In the genomic region with DNA sequence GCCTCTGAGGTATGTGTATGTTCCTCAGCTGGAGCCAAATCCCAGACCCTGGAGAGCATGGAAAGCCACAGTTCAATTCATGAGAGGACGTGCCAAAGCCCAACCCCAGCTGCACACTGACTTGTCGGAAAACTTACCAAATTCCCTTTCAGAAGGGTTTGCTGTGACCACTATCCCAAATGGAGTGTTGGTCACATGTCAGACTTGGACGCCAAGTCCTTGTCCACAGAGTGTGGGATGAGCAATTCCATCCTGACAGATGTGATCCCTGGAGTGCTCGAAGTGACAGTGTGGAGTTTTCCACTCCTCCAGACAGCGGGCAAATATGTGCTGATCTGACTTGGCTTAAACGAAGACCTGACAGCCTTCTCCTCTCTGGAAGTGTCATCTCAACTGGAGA, we compare ENCODE assay signal across 18 cellular contexts.
DNase-seq lines count a peak whose midpoint lies in the region; ATAC-seq, FAIRE-seq and TF ChIP-seq lines count a peak whose summit lies in the region.
"Had no signal": no experiment of that assay in that cellular context is flagged by ENCODE, and none has a peak within 500 bp of the region (broad histone marks: within the 10 kb centered on the region; RNA-seq: fewer than 3 reads in every experiment).

No MANE protein-coding gene starts in this region.

- no peaks in the 10 kb centered on the region for H3K27me3 ChIP-seq in adipocyte (replicated peaks; ENCODE audit: control insufficient read depth, insufficient read depth, low read length)
- no peaks in the 10 kb centered on the region for H3K27me3 ChIP-seq in tibial nerve
- no peaks in the 10 kb centered on the region for H3K27me3 ChIP-seq in neural progenitor cell

- H3F3A ChIP-seq in neural progenitor cell (ENCODE audit: low read depth), result no peaks in the 10 kb centered on the region

- no peak overlapping the region for H3K4me2 ChIP-seq in neural progenitor cell

- no peak for FAIRE-seq in GM12892 (lab: Jason Lieb, UNC)
- FAIRE-seq: D721Med, frontal cortex had no signal

- H3K27ac ChIP-seq in tibial nerve (peak overlapping the region in 2 of 4 donors; percentile 21 to 49), neural progenitor cell (no peak overlapping the region)
- H3K27ac ChIP-seq: RWPE1 had no signal

- H4K20me1 ChIP-seq in neural progenitor cell (ENCODE audit: low read depth), result no peaks in the 10 kb centered on the region

- WGBS in tibial nerve, 2 donors, result 65 to 69% methylated on average over 6 of the region's 6 CpGs

- peaks cover 0 to 12% of the 10 kb centered on the region in 2 donors for H3K27me3 Mint-ChIP-seq in stimulated activated naive B cell treated with anti-CD40 and anti-IgM and Interleukin-4, amounts not matched to agents 10 μg/mL and 1 μg/mL and 100 μg/mL, for 72 hours
- H3K27me3 Mint-ChIP-seq in neural progenitor cell (ENCODE audit: insufficient read depth, low read depth), result peaks cover 2% of the 10 kb centered on the region
- H3K27me3 Mint-ChIP-seq: brain, progenitor cell of endocrine pancreas had no signal

- no peak overlapping the region for H2AFZ ChIP-seq in neural progenitor cell (replicated peaks)

- peak overlapping the region; percentile 56 for H3K4me3 ChIP-seq in adipocyte (ENCODE audit: low read length)
- no peak overlapping the region for H3K4me3 ChIP-seq in tibial nerve
- no peak overlapping the region for H3K4me3 ChIP-seq in neural progenitor cell
- H3K4me3 ChIP-seq: MG63 had no signal

- TF ChIP-seq CTCF in tibial nerve (IDR thresholded peaks at IDR 0.05) (no peak), neural progenitor cell (IDR thresholded peaks at IDR 0.05) (no peak)

- intact Hi-C loops in Right ventricle myocardium superior (cut with DNase I), result no loop called here

- no peaks in the 10 kb centered on the region for H3K9me3 Mint-ChIP-seq in stimulated activated naive B cell treated with anti-CD40 and anti-IgM and Interleukin-4, amounts not matched to agents 10 μg/mL and 1 μg/mL and 100 μg/mL, for 72 hours
- peaks cover 2% of the 10 kb centered on the region for H3K9me3 Mint-ChIP-seq in neural progenitor cell
- H3K9me3 Mint-ChIP-seq: brain had no signal

- DNase-seq in adipocyte (ENCODE audit: low read depth) (no peak), Right ventricle myocardium superior (peak; percentile 81), mucosa of gallbladder (ENCODE audit: low spot score) (peak; percentile 25), tibial nerve (ENCODE audit: low spot score in 2 of 2) (peak; percentile 42 to 71), GM12892 (ENCODE audit: insufficient read length) (no peak), neural progenitor cell (ENCODE audit: low spot score) (no peak)
- no peak for DNase-seq in activated CD4-positive, alpha-beta T cell treated with anti-CD3 and anti-CD28 coated beads for 4 hours
- no peak for DNase-seq in stimulated activated naive B cell treated with anti-CD40 and anti-IgM and Interleukin-4, amounts not matched to agents 10 μg/mL and 1 μg/mL and 100 μg/mL, for 72 hours
- DNase-seq: activated naive CD4-positive, alpha-beta T cell; AML-193; effector memory CD4-positive, alpha-beta T cell; MG63; NCI-H2081 had no signal

- TF ChIP-seq EP300 in tibial nerve (IDR thresholded peaks at IDR 0.05), result peak in 1 of 2 donors; percentile 73

- peak; percentile 86 for ATAC-seq in Right ventricle myocardium superior (ENCODE audit: poor library complexity)
- no peak for ATAC-seq in stimulated activated naive B cell treated with anti-CD40 and anti-IgM and Interleukin-4, amounts not matched to agents 10 μg/mL and 1 μg/mL and 100 μg/mL, for 72 hours (replicated peaks)

- peak overlapping the region; percentile 71 for H3K9ac ChIP-seq in adipocyte (ENCODE audit: low read length)
- no peak overlapping the region for H3K9ac ChIP-seq in neural progenitor cell

- no peaks in the 10 kb centered on the region for H3K4me1 Mint-ChIP-seq in stimulated activated naive B cell treated with anti-CD40 and anti-IgM and Interleukin-4, amounts not matched to agents 10 μg/mL and 1 μg/mL and 100 μg/mL, for 72 hours
- H3K4me1 Mint-ChIP-seq in neural progenitor cell, result no peaks in the 10 kb centered on the region

- H3K4me3 Mint-ChIP-seq in stimulated activated naive B cell treated with anti-CD40 and anti-IgM and Interleukin-4, amounts not matched to agents 10 μg/mL and 1 μg/mL and 100 μg/mL, for 72 hours, result no peak overlapping the region
- H3K4me3 Mint-ChIP-seq in neural progenitor cell, result no peak overlapping the region
- H3K4me3 Mint-ChIP-seq: brain had no signal

- no peaks in the 10 kb centered on the region for H3K36me3 ChIP-seq in adipocyte (ENCODE audit: control insufficient read depth, insufficient read depth, low read length, severe bottlenecking)
- H3K36me3 ChIP-seq in tibial nerve, result no peaks in the 10 kb centered on the region
- H3K36me3 ChIP-seq in neural progenitor cell, result no peaks in the 10 kb centered on the region
- H3K36me3 ChIP-seq: MG63 had no signal

- H3K36me3 Mint-ChIP-seq in stimulated activated naive B cell treated with anti-CD40 and anti-IgM and Interleukin-4, amounts not matched to agents 10 μg/mL and 1 μg/mL and 100 μg/mL, for 72 hours, result no peaks in the 10 kb centered on the region
- H3K36me3 Mint-ChIP-seq in neural progenitor cell, result no peaks in the 10 kb centered on the region
- H3K36me3 Mint-ChIP-seq: brain had no signal

- H3K4me1 ChIP-seq in adipocyte (ENCODE audit: control insufficient read depth, insufficient read depth, low read length) (peaks cover 42% of the 10 kb centered on the region), tibial nerve (peaks cover 0 to 7% (median 2%) of the 10 kb centered on the region in 4 donors), neural progenitor cell (no peaks in the 10 kb centered on the region)

- no peaks in the 10 kb centered on the region for H3K79me2 ChIP-seq in neural progenitor cell (ENCODE audit: low read depth)

- H3K27ac Mint-ChIP-seq in stimulated activated naive B cell treated with anti-CD40 and anti-IgM and Interleukin-4, amounts not matched to agents 10 μg/mL and 1 μg/mL and 100 μg/mL, for 72 hours, result no peak overlapping the region
- no peak overlapping the region for H3K27ac Mint-ChIP-seq in neural progenitor cell
- H3K27ac Mint-ChIP-seq: progenitor cell of endocrine pancreas had no signal

- no peak for TF ChIP-seq POLR2A in tibial nerve (IDR thresholded peaks at IDR 0.05)
- TF ChIP-seq POLR2A in GM12892 (IDR thresholded peaks at IDR 0.05; ENCODE audit: low read depth, low read length), result no peak

- H3K9me3 ChIP-seq in adipocyte (ENCODE audit: control insufficient read depth, low read length), result no peaks in the 10 kb centered on the region
- no peaks in the 10 kb centered on the region for H3K9me3 ChIP-seq in tibial nerve
- H3K9me3 ChIP-seq in neural progenitor cell (ENCODE audit: low read depth), result no peaks in the 10 kb centered on the region
- H3K9me3 ChIP-seq: MG63 had no signal

Comparison
In these comparisons a context has a peak if more than half of its experiments do, and no peak if none do; other contexts are left out.
1. DNase-seq: peak in Right ventricle myocardium superior (single experiment), mucosa of gallbladder (single experiment) and tibial nerve (2 of 2); none in adipocyte (single experiment), GM12892 (single experiment), activated CD4-positive, alpha-beta T cell treated with anti-CD3 and anti-CD28 coated beads for 4 hours (0 of 2), stimulated activated naive B cell treated with anti-CD40 and anti-IgM and Interleukin-4, amounts not matched to agents 10 μg/mL and 1 μg/mL and 100 μg/mL, for 72 hours (single experiment) and neural progenitor cell (single experiment).